In the genomic region with DNA sequence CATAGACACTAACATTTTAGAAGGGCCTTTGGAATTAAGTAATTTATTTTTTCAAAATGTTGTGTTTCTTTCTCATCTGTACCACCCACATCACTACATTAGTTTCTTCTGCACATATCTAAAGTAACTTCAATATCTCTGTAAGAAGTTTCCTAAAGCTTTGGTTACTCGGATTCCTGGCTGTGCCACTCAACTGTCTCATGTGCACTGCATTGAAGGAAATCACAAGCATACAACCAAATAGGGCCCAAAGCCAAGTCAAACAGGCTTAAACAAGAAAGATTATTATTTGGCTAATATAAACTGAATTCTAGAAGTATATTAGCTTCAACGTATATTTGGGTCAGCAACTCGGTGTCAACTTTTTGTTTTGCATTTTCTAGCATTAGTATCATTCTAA, we compare ENCODE assay signal across 16 cellular contexts.
DNase-seq lines count a peak whose midpoint lies in the region; ATAC-seq and TF ChIP-seq lines count a peak whose summit lies in the region.
"Had no signal": no experiment of that assay in that cellular context is flagged by ENCODE, and none has a peak within 500 bp of the region (broad histone marks: within the 10 kb centered on the region; RNA-seq: fewer than 3 reads in every experiment).

No MANE protein-coding gene starts in this region.

- WGBS in trophoblast cell (ENCODE audit: extremely low coverage, insufficient coverage, insufficient read length) = no CpG with 5 or more reads among the region's 3 CpGs

- TF ChIP-seq CTCF in left lung (IDR thresholded peaks at IDR 0.05) (no peak), retinal pigment epithelial cell (conservative IDR thresholded peaks at IDR 0.05; ENCODE audit: low read depth, low read length) (no peak)

- no peak overlapping the region for H4K8ac ChIP-seq in trophoblast cell (ENCODE audit: low read depth, low read length)

- H3K36me3 ChIP-seq in left lung = no peaks in the 10 kb centered on the region
- no peaks in the 10 kb centered on the region for H3K36me3 ChIP-seq in trophoblast cell (ENCODE audit: control insufficient read depth in 1 of 2, insufficient read depth in 2 of 2, low read length in 2 of 2)
- H3K36me3 ChIP-seq: BLaER1 had no signal

- H4K91ac ChIP-seq in trophoblast cell (ENCODE audit: low read depth, low read length) = no peak overlapping the region

- no peak overlapping the region for H3K14ac ChIP-seq in trophoblast cell (ENCODE audit: low read length)

- H2BK12ac ChIP-seq in trophoblast cell (ENCODE audit: low read length) = no peak overlapping the region

- H3K4me2 ChIP-seq in trophoblast cell (ENCODE audit: low read length) = no peak overlapping the region
- H3K4me2 ChIP-seq: BLaER1 had no signal

- H2BK5ac ChIP-seq in trophoblast cell (ENCODE audit: low read depth, low read length, poor library complexity) = no peak overlapping the region

- H2AFZ ChIP-seq in trophoblast cell (ENCODE audit: insufficient read depth, low read length, poor library complexity) = no peak overlapping the region

- no peak overlapping the region for H3K18ac ChIP-seq in trophoblast cell (ENCODE audit: low read length)

- H3K4me1 ChIP-seq in left lung (no peaks in the 10 kb centered on the region), trophoblast cell (ENCODE audit: control insufficient read depth in 1 of 2, insufficient read depth in 2 of 2, low read length in 2 of 2) (no peaks in the 10 kb centered on the region)
- H3K4me1 ChIP-seq: BLaER1, Caco-2 had no signal

- H3K27me3 ChIP-seq in left lung = no peaks in the 10 kb centered on the region
- H3K27me3 ChIP-seq in trophoblast cell (ENCODE audit: insufficient read depth, low read length) = no peaks in the 10 kb centered on the region
- H3K27me3 ChIP-seq: BLaER1 had no signal

- H3K23ac ChIP-seq in trophoblast cell (ENCODE audit: low read length) = no peak overlapping the region

- DNase-seq in NCI-H1105 treated with DMSO at 0.1 percent for 48 hours (lab: John Stamatoyannopoulos, UW) (peak; percentile 35), NCI-H1105 (lab: John Stamatoyannopoulos, UW) (no peak), NCI-H748 treated with DMSO at 0.1 percent for 48 hours (lab: John Stamatoyannopoulos, UW) (peak; percentile 23), left lung (no peak), retinal pigment epithelial cell (ENCODE audit: low read depth) (peak; percentile 46), trophoblast cell (no peak), NCI-H146 treated with DMSO at 0.1 percent for 48 hours (lab: John Stamatoyannopoulos, UW; ENCODE audit: unreplicated experiment) (no peak)
- DNase-seq: 8988T; AML-193; Caco-2; CD8-positive, alpha-beta memory T cell; DMS53; GF-D8 had no signal

- H3K9ac ChIP-seq in trophoblast cell (ENCODE audit: low read length) = no peak overlapping the region
- H3K9ac ChIP-seq: BLaER1 had no signal

- no peak overlapping the region for H2BK120ac ChIP-seq in trophoblast cell (ENCODE audit: insufficient read depth, low read length, poor library complexity)

- H3K9me3 ChIP-seq in left lung = no peaks in the 10 kb centered on the region
- no peaks in the 10 kb centered on the region for H3K9me3 ChIP-seq in trophoblast cell (ENCODE audit: insufficient read depth, low read depth, low read length)
- H3K9me3 ChIP-seq: BLaER1, Caco-2 had no signal

- H3K79me1 ChIP-seq in trophoblast cell (ENCODE audit: low read length) = no peaks in the 10 kb centered on the region

- intact Hi-C loops in left lung (cut with DNase I) = no loop called here

- H3K27ac ChIP-seq in left lung (no peak overlapping the region), trophoblast cell (ENCODE audit: low read depth, low read length) (no peak overlapping the region)
- H3K27ac ChIP-seq: BLaER1 had no signal

- H2AK5ac ChIP-seq in trophoblast cell (ENCODE audit: low read length) = no peak overlapping the region

- peak; percentile 66 for ATAC-seq in left lung
- ATAC-seq in HG02840 (IDR thresholded peaks at IDR 0.05; ENCODE audit: low FRiP score, unreplicated experiment) = no peak
- ATAC-seq: HCT116 had no signal

- H3K79me2 ChIP-seq in trophoblast cell (ENCODE audit: control insufficient read depth, insufficient read depth, low read length, poor library complexity) = no peaks in the 10 kb centered on the region

- H4K12ac ChIP-seq in trophoblast cell (ENCODE audit: low read depth, low read length) = no peak overlapping the region

- H3K4me3 ChIP-seq in left lung (no peak overlapping the region), retinal pigment epithelial cell (ENCODE audit: low read length) (no peak overlapping the region), trophoblast cell (ENCODE audit: low read depth, low read length) (no peak overlapping the region)
- H3K4me3 ChIP-seq: BLaER1 had no signal

- no peak overlapping the region for H3K4ac ChIP-seq in trophoblast cell (ENCODE audit: low read depth, low read length)

Comparison
In these comparisons a context has a peak if more than half of its experiments do, and no peak if none do; other contexts are left out.
1. DNase-seq: peak in NCI-H1105 treated with DMSO at 0.1 percent for 48 hours (single experiment), NCI-H748 treated with DMSO at 0.1 percent for 48 hours (single experiment) and retinal pigment epithelial cell (single experiment); none in NCI-H1105 (single experiment), left lung (0 of 2), trophoblast cell (0 of 2) and NCI-H146 treated with DMSO at 0.1 percent for 48 hours (single experiment).